In the genomic region with DNA sequence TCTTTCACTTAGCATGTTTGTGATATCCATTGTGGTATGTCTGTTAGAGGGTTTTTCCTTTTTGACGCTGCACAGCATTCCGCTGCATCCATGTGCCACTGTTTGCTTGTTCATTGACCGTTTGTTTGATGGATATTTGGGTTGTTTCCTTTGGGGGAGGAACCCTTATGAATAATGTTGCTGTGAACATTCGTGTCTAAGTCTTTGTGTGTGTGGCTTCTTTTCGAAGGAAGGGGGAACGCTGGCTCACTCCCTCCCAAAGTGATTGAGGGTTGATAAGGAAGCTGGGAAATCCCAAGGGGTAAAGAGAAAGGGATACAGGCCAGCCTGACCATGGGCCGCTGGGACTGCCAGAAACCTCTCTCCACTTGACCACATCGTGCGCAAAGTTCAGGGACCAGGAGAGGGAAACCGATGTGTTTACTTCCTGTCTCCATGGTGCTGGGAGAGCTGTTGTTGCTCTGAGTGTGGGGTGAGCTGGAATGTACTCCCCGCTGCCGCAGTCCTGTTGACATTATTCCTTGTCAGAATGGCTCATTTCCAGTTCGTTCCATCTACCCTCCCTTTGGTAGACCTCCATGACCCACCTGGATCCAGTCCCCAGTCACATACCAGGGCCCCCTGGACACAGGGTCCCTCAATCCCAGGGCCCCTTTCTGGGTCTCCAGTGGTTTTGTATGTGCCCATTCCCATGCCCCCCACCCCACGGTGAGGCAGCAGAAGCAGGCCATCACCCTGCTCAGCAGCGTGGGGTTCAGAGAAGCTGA, we compare ENCODE assay signal across 8 cellular contexts. TPM values are rescaled to one million over a fixed set of nuclear protein-coding genes. Genes with fewer than 3 reads are reported as not detected.
DNase-seq lines count a peak whose midpoint lies in the region; ATAC-seq, FAIRE-seq and TF ChIP-seq lines count a peak whose summit lies in the region.

No MANE protein-coding gene starts in this region.

- H3K36me3 ChIP-seq in adrenal gland (replicated peaks in 1 of 2) (no peaks in the 10 kb centered on the region), heart left ventricle (no peaks in the 10 kb centered on the region)

- TF ChIP-seq CTCF in adrenal gland (IDR thresholded peaks at IDR 0.05) (no peak), heart left ventricle (IDR thresholded peaks at IDR 0.05) (no peak), GM20000 (IDR thresholded peaks at IDR 0.05; ENCODE audit: extremely low read depth, missing control alignments) (no peak)

- intact Hi-C loops in adrenal gland (cut with DNase I) (no loop called here), heart left ventricle (cut with DNase I) (loop anchor here in 3 of 10 donors (10.0 kb wide), 1 partner anchor 86 kb away; no protein-coding TSS in a partner anchor), posterior cingulate gyrus (cut with DNase I) (no loop called here)

- H3K4me1 ChIP-seq in adrenal gland (replicated peaks in 1 of 2) (peaks cover 14 to 39% of the 10 kb centered on the region in 2 donors), heart left ventricle (peaks cover 32 to 77% (median 73%) of the 10 kb centered on the region in 12 donors)

- peak overlapping the region in 3 of 5 donors; percentile 32 to 90 (median 70) for H3K27ac ChIP-seq in adrenal gland
- peak overlapping the region; percentile 66 to 99 (median 94) for H3K27ac ChIP-seq in heart left ventricle

- TF ChIP-seq POLR2A in adrenal gland (IDR thresholded peaks at IDR 0.05) (no peak), heart left ventricle (IDR thresholded peaks at IDR 0.05) (no peak)

- H3K27me3 ChIP-seq in adrenal gland (no peaks in the 10 kb centered on the region), heart left ventricle (no peaks in the 10 kb centered on the region)

- DNase-seq in COLO668 (lab: John Stamatoyannopoulos, UW; ENCODE audit: unreplicated experiment) = peak; percentile 62
- DNase-seq in adrenal gland = peak in 5 of 7 donors; percentile 53 to 82 (median 65)
- peak in 4 of 5 donors; percentile 86 to 90 (median 88) for DNase-seq in heart left ventricle
- peak in 7 of 10 donors; percentile 1 to 59 (median 11) for DNase-seq in posterior cingulate gyrus
- no peak for DNase-seq in NCI-H1092 treated with DMSO at 0.1 percent for 48 hours (lab: John Stamatoyannopoulos, UW)
- DNase-seq in urothelium cell line (ENCODE audit: low spot score) = no peak
- no peak for DNase-seq in amygdala (lab: John Stamatoyannopoulos, UW)
- DNase-seq in GM20000 (ENCODE audit: low spot score) = no peak

- no peaks in the 10 kb centered on the region for H3K9me3 ChIP-seq in adrenal gland (replicated peaks in 1 of 3)
- H3K9me3 ChIP-seq in heart left ventricle = no peaks in the 10 kb centered on the region

- no peak for FAIRE-seq in urothelium cell line (lab: Jason Lieb, UNC)

- 57 to 68% (median 64%) methylated on average over 9 to 15 of the region's 15 CpGs for WGBS in adrenal gland, 4 donors
- WGBS in heart left ventricle, 4 donors = 18 to 30% (median 26%) methylated on average over 15 of the region's 15 CpGs

- H3K4me3 ChIP-seq in adrenal gland (no peak overlapping the region), heart left ventricle (no peak overlapping the region)

- ATAC-seq in heart left ventricle = peak; percentile 87 to 92 (median 90)

RNA-seq across cellular contexts. Expression of a gene that starts 39.6 kb away (rescaled TPM):
- total RNA-seq in adrenal gland = 10 to 100 TPM; 33.0 to 50.1 (median 42.9) TPM
- polyA plus RNA-seq in adrenal gland = 10 to 100 TPM; 23.7 to 44.2 (median 29.2) TPM
- total RNA-seq in heart left ventricle = 10 to 100 TPM; 12.7 to 23.7 (median 17.9) TPM
- 10 to 100 TPM; 21.0 to 23.7 TPM for polyA plus RNA-seq in heart left ventricle

RNA-seq across cellular contexts. Expression of a gene that starts 55.7 kb away (rescaled TPM):
- 1 to 10 TPM in 3 of 8 donors, under 1 TPM in 5; 0.17 to 1.8 (median 0.51) TPM for total RNA-seq in adrenal gland
- polyA plus RNA-seq in adrenal gland = under 1 TPM; 0.22 to 0.30 (median 0.24) TPM
- total RNA-seq in heart left ventricle = 1 to 10 TPM in 2 of 9 donors, under 1 TPM in 7; 0.14 to 1.6 (median 0.56) TPM
- polyA plus RNA-seq in heart left ventricle = under 1 TPM; 0.22 to 0.30 TPM

Comparison
In these comparisons a context has a peak if more than half of its experiments do, and no peak if none do; other contexts are left out.
1. DNase-seq: peak in COLO668 (single experiment), adrenal gland (5 of 7), heart left ventricle (4 of 5) and posterior cingulate gyrus (7 of 10); none in NCI-H1092 treated with DMSO at 0.1 percent for 48 hours (single experiment), urothelium cell line (single experiment), amygdala (0 of 56) and GM20000 (single experiment).